In the genomic region with DNA sequence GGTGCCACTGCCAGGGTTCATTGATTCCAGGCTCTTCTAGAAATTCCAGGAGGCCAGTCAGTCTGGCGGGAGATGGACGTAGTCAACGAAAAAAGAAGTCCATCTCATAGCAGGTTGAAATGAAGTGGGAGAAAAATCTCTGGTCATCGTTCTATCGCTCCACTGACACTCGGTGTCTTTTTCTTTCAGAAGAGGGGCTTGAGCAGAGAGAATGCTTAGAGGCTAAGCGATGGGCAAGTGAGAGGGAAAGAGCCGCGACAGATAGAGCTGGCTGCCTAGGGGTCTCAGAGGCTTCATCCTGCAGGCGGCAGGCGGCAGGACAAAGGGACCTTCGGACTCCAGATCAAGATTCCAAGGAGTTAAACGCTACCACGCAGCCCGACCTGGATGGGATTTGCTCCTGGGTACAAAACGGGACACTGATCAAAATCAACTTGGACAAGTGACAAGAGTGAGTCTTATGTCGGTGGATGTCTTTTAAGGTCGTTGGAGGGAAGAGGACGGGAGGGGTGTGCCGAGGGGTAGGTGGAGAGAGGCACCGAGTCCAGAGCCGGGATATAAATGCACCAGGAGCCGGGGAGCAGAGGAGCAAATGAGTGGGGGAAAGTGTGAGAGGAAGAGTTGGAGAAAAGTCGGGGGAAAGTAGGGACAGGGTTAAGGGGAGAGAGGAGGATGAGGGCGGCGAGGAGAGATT, we compare ENCODE assay signal across 9 cellular contexts. TPM values are rescaled to one million over a fixed set of nuclear protein-coding genes. Genes with fewer than 3 reads are reported as not detected.
DNase-seq lines count a peak whose midpoint lies in the region; ATAC-seq and TF ChIP-seq lines count a peak whose summit lies in the region.
"Had no signal": no experiment of that assay in that cellular context is flagged by ENCODE, and none has a peak within 500 bp of the region (broad histone marks: within the 10 kb centered on the region; RNA-seq: fewer than 3 reads in every experiment).

No MANE protein-coding gene starts in this region.

- H4K20me1 ChIP-seq in neural cell (ENCODE audit: insufficient read depth) = no peaks in the 10 kb centered on the region
- no peaks in the 10 kb centered on the region for H4K20me1 ChIP-seq in PC-9 (ENCODE audit: insufficient read depth)

- no peak for TF ChIP-seq EP300 in neural cell (conservative IDR thresholded peaks at IDR 0.05; ENCODE audit: poor library complexity, severe bottlenecking)

- no TSS peak for BruUV-seq in PC-9 (replicated peaks; lab: Mats Ljungman, UMichigan)

- no peaks in the 10 kb centered on the region for H3F3A ChIP-seq in neural cell (ENCODE audit: insufficient read depth, low read length, poor library complexity, severe bottlenecking)
- H3F3A ChIP-seq in PC-9 (ENCODE audit: insufficient read depth, low read depth) = no peaks in the 10 kb centered on the region

- H3K4me1 ChIP-seq in endodermal cell (ENCODE audit: control insufficient read depth, insufficient read depth, low read length) (no peaks in the 10 kb centered on the region), PC-9 (replicated peaks; ENCODE audit: insufficient read depth) (no peaks in the 10 kb centered on the region)

- no peak overlapping the region for H3K27ac ChIP-seq in CD4-positive, alpha-beta T cell (ENCODE audit: low read depth, low read length)
- H3K27ac ChIP-seq in endodermal cell (ENCODE audit: low read depth, low read length) (peak overlapping the region; percentile 69), neural cell (ENCODE audit: low read length) (no peak overlapping the region), PC-9 (no peak overlapping the region)

- H3K36me3 ChIP-seq in endodermal cell (ENCODE audit: control insufficient read depth, insufficient read depth, low read length) = no peaks in the 10 kb centered on the region
- H3K36me3 ChIP-seq in neural cell (ENCODE audit: insufficient read depth, low read length) = no peaks in the 10 kb centered on the region
- H3K36me3 ChIP-seq in PC-9 (ENCODE audit: low read depth) = no peaks in the 10 kb centered on the region

- H3K9ac ChIP-seq in endodermal cell (ENCODE audit: extremely low read depth, low read length, poor library complexity, severe bottlenecking) (no peak overlapping the region), neural cell (ENCODE audit: low read length) (peak overlapping the region; percentile 33)

- CTCF ChIA-PET in CD4-positive, alpha-beta T cell (lab: Charles Lee) = no interaction called here
- CTCF ChIA-PET in PC-9 (lab: Charles Lee) = no interaction called here

- H3K4me2 ChIP-seq in neural cell (ENCODE audit: low read length) (peak overlapping the region; percentile 10), PC-9 (no peak overlapping the region)

- H3K27ac Mint-ChIP-seq in CD4-positive, alpha-beta T cell = no peak overlapping the region
- H3K27ac Mint-ChIP-seq in endodermal cell = peak overlapping the region; percentile 89
- H3K27ac Mint-ChIP-seq: CD4-positive, CD25-positive, alpha-beta regulatory T cell had no signal

- no peaks in the 10 kb centered on the region for H3K9me3 Mint-ChIP-seq in CD4-positive, alpha-beta T cell
- H3K9me3 Mint-ChIP-seq in endodermal cell = no peaks in the 10 kb centered on the region

- ATAC-seq in CD4-positive, alpha-beta T cell (ENCODE audit: poor library complexity) = no peak
- no peak for ATAC-seq in activated CD4-positive, CD25-positive, alpha-beta regulatory T cell treated with anti-CD3 and anti-CD28 coated beads, Interleukin-2, amount 50 U/mL, for 24 hours
- no peak for ATAC-seq in GM19452 (IDR thresholded peaks at IDR 0.05; ENCODE audit: unreplicated experiment)

- H2AFZ ChIP-seq in neural cell (ENCODE audit: low read depth, low read length) = no peak overlapping the region
- H2AFZ ChIP-seq in PC-9 = no peak overlapping the region

- H3K79me2 ChIP-seq in neural cell (replicated peaks; ENCODE audit: insufficient read depth, low read length) = peaks cover 24% of the 10 kb centered on the region
- H3K79me2 ChIP-seq in PC-9 (ENCODE audit: low read depth) = no peaks in the 10 kb centered on the region

- intact Hi-C loops in CD4-positive, alpha-beta T cell (cut with DNase I, micrococcal nuclease) = no loop called here
- intact Hi-C loops in PC-9 (cut with micrococcal nuclease; ENCODE audit: unreplicated experiment) = no loop called here

- H3K9me3 ChIP-seq in CD4-positive, alpha-beta T cell (ENCODE audit: control insufficient read depth, low read length) = no peaks in the 10 kb centered on the region
- H3K9me3 ChIP-seq in endodermal cell (ENCODE audit: control insufficient read depth, low read length) = no peaks in the 10 kb centered on the region
- no peaks in the 10 kb centered on the region for H3K9me3 ChIP-seq in neural cell (ENCODE audit: low read length)
- no peaks in the 10 kb centered on the region for H3K9me3 ChIP-seq in PC-9 (ENCODE audit: insufficient read depth, low read depth)

- no peak for TF ChIP-seq RAD21 in neural cell (conservative IDR thresholded peaks at IDR 0.05)

- peaks cover 4% of the 10 kb centered on the region for H3K4me1 Mint-ChIP-seq in CD4-positive, alpha-beta T cell (ENCODE audit: low read depth)
- H3K4me1 Mint-ChIP-seq in endodermal cell = peaks cover 11% of the 10 kb centered on the region

- H3K27me3 ChIP-seq in CD4-positive, alpha-beta T cell (ENCODE audit: control insufficient read depth, insufficient read depth, low read length) = peaks cover 47% of the 10 kb centered on the region
- H3K27me3 ChIP-seq in endodermal cell (ENCODE audit: control insufficient read depth, insufficient read depth, low read length, poor library complexity, severe bottlenecking) (peaks cover 50% of the 10 kb centered on the region), neural cell (ENCODE audit: insufficient read depth, low read depth, low read length) (no peaks in the 10 kb centered on the region), PC-9 (ENCODE audit: insufficient read depth, low read depth) (0 out of 2 replicates have a peak, but pooled peaks cover 4% of the 10 kb centered on the region)

- H3K27me3 Mint-ChIP-seq in CD4-positive, alpha-beta T cell = peaks cover 77% of the 10 kb centered on the region
- H3K27me3 Mint-ChIP-seq in endodermal cell (ENCODE audit: insufficient read depth) = peaks cover 59% of the 10 kb centered on the region

- POLR2A ChIA-PET in CD4-positive, alpha-beta T cell (lab: Charles Lee) = no interaction called here
- POLR2A ChIA-PET in PC-9 (lab: Charles Lee; ENCODE audit: unreplicated experiment) = no interaction called here

- peak overlapping the region; percentile 21 for H3K4me3 Mint-ChIP-seq in CD4-positive, alpha-beta T cell
- peak overlapping the region; percentile 84 for H3K4me3 Mint-ChIP-seq in endodermal cell

- no peaks in the 10 kb centered on the region for H3K9me2 ChIP-seq in neural cell (ENCODE audit: insufficient read depth, low read length)
- no peaks in the 10 kb centered on the region for H3K9me2 ChIP-seq in PC-9 (ENCODE audit: insufficient read depth)

- no peak for DNase-seq in CD4-positive, alpha-beta T cell
- DNase-seq in NCI-H69 (lab: John Stamatoyannopoulos, UW) = peak; percentile 68
- peak; percentile 84 for DNase-seq in endodermal cell
- no peak for DNase-seq in NCI-H1092 (lab: John Stamatoyannopoulos, UW)
- no peak for DNase-seq in PC-9
- DNase-seq: CD4-positive, CD25-positive, alpha-beta regulatory T cell had no signal

- H3K4me3 ChIP-seq in endodermal cell (ENCODE audit: low read length) (peak overlapping the region; percentile 85), neural cell (ENCODE audit: low read length) (peak overlapping the region; percentile 72), PC-9 (no peak overlapping the region)

- H3K36me3 Mint-ChIP-seq in CD4-positive, alpha-beta T cell (ENCODE audit: low read depth) = no peaks in the 10 kb centered on the region
- H3K36me3 Mint-ChIP-seq in endodermal cell (ENCODE audit: low read depth) = no peaks in the 10 kb centered on the region
- H3K36me3 Mint-ChIP-seq: CD4-positive, CD25-positive, alpha-beta regulatory T cell had no signal

- no peak for TF ChIP-seq CTCF in CD4-positive, alpha-beta T cell (IDR thresholded peaks at IDR 0.05)
- TF ChIP-seq CTCF in endodermal cell (conservative IDR thresholded peaks at IDR 0.05) (peak; percentile 50), neural cell (IDR thresholded peaks at IDR 0.05; ENCODE audit: poor library complexity, severe bottlenecking) (no peak), PC-9 (conservative IDR thresholded peaks at IDR 0.05) (no peak)

- WGBS in endodermal cell (ENCODE audit: insufficient coverage in 1 of 2, insufficient read length in 1 of 2), 2 experiments = 9 to 12% methylated on average over 18 to 26 of the region's 26 CpGs

TF ChIP-seq in neural cell, 6 proteins besides CTCF, POLR2A, EP300 and RAD21 (continues in another document):
- TF ChIP-seq TAF1 (IDR thresholded peaks at IDR 0.05; ENCODE audit: low read depth) = no peak
- TF ChIP-seq MXI1 (conservative IDR thresholded peaks at IDR 0.05; ENCODE audit: poor library complexity, severe bottlenecking) = no peak
- TF ChIP-seq, protein P1, sequence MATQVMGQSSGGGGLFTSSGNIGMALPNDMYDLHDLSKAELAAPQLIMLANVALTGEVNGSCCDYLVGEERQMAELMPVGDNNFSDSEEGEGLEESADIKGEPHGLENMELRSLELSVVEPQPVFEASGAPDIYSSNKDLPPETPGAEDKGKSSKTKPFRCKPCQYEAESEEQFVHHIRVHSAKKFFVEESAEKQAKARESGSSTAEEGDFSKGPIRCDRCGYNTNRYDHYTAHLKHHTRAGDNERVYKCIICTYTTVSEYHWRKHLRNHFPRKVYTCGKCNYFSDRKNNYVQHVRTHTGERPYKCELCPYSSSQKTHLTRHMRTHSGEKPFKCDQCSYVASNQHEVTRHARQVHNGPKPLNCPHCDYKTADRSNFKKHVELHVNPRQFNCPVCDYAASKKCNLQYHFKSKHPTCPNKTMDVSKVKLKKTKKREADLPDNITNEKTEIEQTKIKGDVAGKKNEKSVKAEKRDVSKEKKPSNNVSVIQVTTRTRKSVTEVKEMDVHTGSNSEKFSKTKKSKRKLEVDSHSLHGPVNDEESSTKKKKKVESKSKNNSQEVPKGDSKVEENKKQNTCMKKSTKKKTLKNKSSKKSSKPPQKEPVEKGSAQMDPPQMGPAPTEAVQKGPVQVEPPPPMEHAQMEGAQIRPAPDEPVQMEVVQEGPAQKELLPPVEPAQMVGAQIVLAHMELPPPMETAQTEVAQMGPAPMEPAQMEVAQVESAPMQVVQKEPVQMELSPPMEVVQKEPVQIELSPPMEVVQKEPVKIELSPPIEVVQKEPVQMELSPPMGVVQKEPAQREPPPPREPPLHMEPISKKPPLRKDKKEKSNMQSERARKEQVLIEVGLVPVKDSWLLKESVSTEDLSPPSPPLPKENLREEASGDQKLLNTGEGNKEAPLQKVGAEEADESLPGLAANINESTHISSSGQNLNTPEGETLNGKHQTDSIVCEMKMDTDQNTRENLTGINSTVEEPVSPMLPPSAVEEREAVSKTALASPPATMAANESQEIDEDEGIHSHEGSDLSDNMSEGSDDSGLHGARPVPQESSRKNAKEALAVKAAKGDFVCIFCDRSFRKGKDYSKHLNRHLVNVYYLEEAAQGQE (IDR thresholded peaks at IDR 0.05; ENCODE audit: borderline replicate concordance) = no peak
- TF ChIP-seq EZH2 (IDR thresholded peaks at IDR 0.05; ENCODE audit: borderline replicate concordance, insufficient read depth, low read length, poor library complexity, severe bottlenecking) = no peak

RNA-seq across cellular contexts. Expression of a gene that starts 0.7 kb away (rescaled TPM):
- under 1 TPM; 0.22 to 0.53 TPM for total RNA-seq in CD4-positive, alpha-beta T cell
- total RNA-seq in endodermal cell = 1 to 10 TPM; 5.5 to 7.4 TPM
- 24.1 TPM for polyA plus RNA-seq in endodermal cell (2013, experiment 1 of 2)
- 22.6 TPM for polyA plus RNA-seq in endodermal cell (2013, experiment 2 of 2)
- 31.8 and 32.4 TPM in 2 replicates for polyA plus RNA-seq in neural cell
- polyA minus RNA-seq in neural cell = 13.9 and 21.2 TPM in 2 replicates
- total RNA-seq in PC-9 (2021) = 2.8 and 2.9 TPM in 2 replicates
- total RNA-seq: CD4-positive, CD25-positive, alpha-beta regulatory T cell had no signal
- polyA plus RNA-seq: CD4-positive, CD25-positive, alpha-beta regulatory T cell had no signal

Comparison
In these comparisons a context has a peak if more than half of its experiments do, and no peak if none do; other contexts are left out.
1. DNase-seq: peak in NCI-H69 (single experiment) and endodermal cell (single experiment); none in CD4-positive, alpha-beta T cell (0 of 10), NCI-H1092 (single experiment) and PC-9 (0 of 2).